9 cellular contexts compared by ENCODE assay signal in the genomic region with DNA sequence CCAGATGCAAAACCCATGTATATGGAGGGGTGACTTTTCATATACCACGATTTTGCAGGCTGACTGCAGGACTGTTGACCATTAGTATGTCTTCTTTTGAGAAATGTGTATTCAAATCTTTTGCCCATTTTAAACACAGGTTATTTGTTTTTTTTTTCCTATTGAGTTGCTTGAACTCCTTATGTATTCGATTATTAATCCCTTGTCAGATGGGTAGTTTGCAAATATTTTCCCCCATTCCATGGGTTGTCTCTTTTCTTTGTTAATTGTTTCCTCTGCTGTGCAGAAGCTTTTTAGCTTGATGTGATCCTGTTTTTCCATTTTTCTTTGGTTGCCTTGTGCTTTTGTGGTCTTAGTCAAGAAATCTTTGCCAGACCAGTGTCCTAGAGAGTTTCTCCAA. TPM values are rescaled to one million over a fixed set of nuclear protein-coding genes. Genes with fewer than 3 reads are reported as not detected.
"Had no signal": no experiment of that assay in that cellular context is flagged by ENCODE, and none has a peak within 500 bp of the region (broad histone marks: within the 10 kb centered on the region; RNA-seq: fewer than 3 reads in every experiment).

No MANE protein-coding gene starts in this region.

- FAIRE-seq: G401.6, GM12878, GM12891, GM12892, GM18507, GM19239 had no signal

- DNase-seq: GDM1, GF-D8 had no signal

- ATAC-seq: GM12878 had no signal

- H3K4me3 ChIP-seq: GM12878 had no signal

RNA-seq across cellular contexts. Expression of a gene that starts 24.6 kb away (rescaled TPM):
- total RNA-seq: G401, GM12878 had no signal
- polyA plus RNA-seq: GM12878 had no signal

RNA-seq across cellular contexts. Expression of a gene that starts 47.4 kb away (rescaled TPM):
- total RNA-seq: G401, GM12878 had no signal
- polyA plus RNA-seq: GM12878 had no signal
